8 cellular contexts compared by ENCODE assay signal in genomic region chr9:133417541-133418461, GRCh38. TPM values are rescaled to one million over a fixed set of nuclear protein-coding genes. Genes with fewer than 3 reads are reported as not detected.
DNase-seq lines count a peak whose midpoint lies in the region; ATAC-seq and TF ChIP-seq lines count a peak whose summit lies in the region.

A gene with protein sequence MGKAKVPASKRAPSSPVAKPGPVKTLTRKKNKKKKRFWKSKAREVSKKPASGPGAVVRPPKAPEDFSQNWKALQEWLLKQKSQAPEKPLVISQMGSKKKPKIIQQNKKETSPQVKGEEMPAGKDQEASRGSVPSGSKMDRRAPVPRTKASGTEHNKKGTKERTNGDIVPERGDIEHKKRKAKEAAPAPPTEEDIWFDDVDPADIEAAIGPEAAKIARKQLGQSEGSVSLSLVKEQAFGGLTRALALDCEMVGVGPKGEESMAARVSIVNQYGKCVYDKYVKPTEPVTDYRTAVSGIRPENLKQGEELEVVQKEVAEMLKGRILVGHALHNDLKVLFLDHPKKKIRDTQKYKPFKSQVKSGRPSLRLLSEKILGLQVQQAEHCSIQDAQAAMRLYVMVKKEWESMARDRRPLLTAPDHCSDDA (minus strand): TSS chr9:133418010. CDS start chr9:133417844, 166 bp downstream.

- CTCF ChIA-PET in HEK293T (lab: Yijun Ruan, JAX): interaction anchor here (1.9 kb wide), 1 partner anchor 13 kb away, joined by 6 read pairs; no protein-coding TSS in a partner anchor

- DNase-seq in GM06990 (ENCODE audit: extremely low read depth, insufficient read length) (peak; percentile 96), HEK293T (ENCODE audit: extremely low spot score) (peak; percentile 84), NCI-H1048 (lab: John Stamatoyannopoulos, UW) (peak; percentile 86), SW480 (ENCODE audit: low spot score) (peak; percentile 89), cardiac septum (ENCODE audit: low spot score) (peak; percentile 86), posterior cingulate gyrus (peak; percentile 71 to 96 (median 79)), type B pancreatic cell (ENCODE audit: extremely low spot score, unreplicated experiment) (peak; percentile 91)
- peak; percentile 90 for DNase-seq in activated naive CD8-positive, alpha-beta T cell treated with anti-CD3 and anti-CD28 coated beads, Interleukin-2, amount 50 U/mL, for 24 hours

- H3K27me3 ChIP-seq in GM06990 (replicated peaks; ENCODE audit: control insufficient read depth, insufficient read depth, low read length): no peaks in the 10 kb centered on the region

- H3K4me3 ChIP-seq in GM06990 (replicated peaks; ENCODE audit: low read depth, low read length): peak within 1 kb of the TSS; percentile 70

- peaks cover 36% of the 10 kb centered on the region for H3K36me3 Mint-ChIP-seq in activated naive CD8-positive, alpha-beta T cell treated with anti-CD3 and anti-CD28 coated beads, Interleukin-2, amount 50 U/mL, for 24 hours (ENCODE audit: low read depth)
- peaks cover 4% of the 10 kb centered on the region for H3K36me3 Mint-ChIP-seq in type B pancreatic cell

- POLR2A ChIA-PET in HEK293T (lab: Yijun Ruan, JAX): interaction anchor here (0.8 to 1.7 kb wide), 4 partner anchors 23 to 67 kb away, joined by 3 to 8 read pairs (median 3); partner anchors contain the start of genes CACFD1 and SURF1

- H3K36me3 ChIP-seq in GM06990 (ENCODE audit: control insufficient read depth, insufficient read depth, low read length): peaks cover 18% of the 10 kb centered on the region

- TF ChIP-seq CTCF in GM06990 (IDR thresholded peaks at IDR 0.05; ENCODE audit: insufficient read depth, low read length, poor library complexity, severe bottlenecking) (no peak), type B pancreatic cell (conservative IDR thresholded peaks at IDR 0.05) (no peak)

- peak within 1 kb of the TSS; percentile 90 for H3K4me3 Mint-ChIP-seq in activated naive CD8-positive, alpha-beta T cell treated with anti-CD3 and anti-CD28 coated beads, Interleukin-2, amount 50 U/mL, for 24 hours
- H3K4me3 Mint-ChIP-seq in type B pancreatic cell: peak within 1 kb of the TSS; percentile 93

- peak within 1 kb of the TSS; percentile 89 for H3K27ac Mint-ChIP-seq in activated naive CD8-positive, alpha-beta T cell treated with anti-CD3 and anti-CD28 coated beads, Interleukin-2, amount 50 U/mL, for 24 hours
- peak within 1 kb of the TSS; percentile 89 for H3K27ac Mint-ChIP-seq in type B pancreatic cell

- H3K27me3 Mint-ChIP-seq in activated naive CD8-positive, alpha-beta T cell treated with anti-CD3 and anti-CD28 coated beads, Interleukin-2, amount 50 U/mL, for 24 hours: no peaks in the 10 kb centered on the region
- no peaks in the 10 kb centered on the region for H3K27me3 Mint-ChIP-seq in type B pancreatic cell

- intact Hi-C loops in cardiac septum (cut with DNase I): loop anchor here (5.0 kb wide), 3 partner anchors 40 to 80 kb away; partner anchors contain the start of genes CACFD1 and SURF6
- intact Hi-C loops in posterior cingulate gyrus (cut with DNase I): loop anchor here (10.0 kb wide), 1 partner anchor 63 kb away; the partner anchor contains the start of genes SURF1 and SURF2

- peaks cover 72% of the 10 kb centered on the region for H3K4me1 Mint-ChIP-seq in activated naive CD8-positive, alpha-beta T cell treated with anti-CD3 and anti-CD28 coated beads, Interleukin-2, amount 50 U/mL, for 24 hours
- peaks cover 26% of the 10 kb centered on the region for H3K4me1 Mint-ChIP-seq in type B pancreatic cell (ENCODE audit: unreplicated experiment)

- H3K9me3 Mint-ChIP-seq in activated naive CD8-positive, alpha-beta T cell treated with anti-CD3 and anti-CD28 coated beads, Interleukin-2, amount 50 U/mL, for 24 hours: no peaks in the 10 kb centered on the region
- H3K9me3 Mint-ChIP-seq in type B pancreatic cell: no peaks in the 10 kb centered on the region

- peak; percentile 86 for ATAC-seq in activated naive CD8-positive, alpha-beta T cell treated with anti-CD3 and anti-CD28 coated beads, Interleukin-2, amount 50 U/mL, for 24 hours

TF ChIP-seq in HEK293T, 16 proteins besides CTCF, POLR2A, EP300 and RAD21:
- peak; percentile 42; the same call in 1 of the 2 replicates for TF ChIP-seq NFRKB (IDR thresholded peaks at IDR 0.05)
- no peak for TF ChIP-seq FOXA1 (IDR thresholded peaks at IDR 0.05)
- TF ChIP-seq CTBP1 (IDR thresholded peaks at IDR 0.05; ENCODE audit: borderline replicate concordance): peak; percentile 98
- peak; percentile 67; the same call in 1 of the 2 replicates for TF ChIP-seq PKNOX1 (IDR thresholded peaks at IDR 0.05)
- TF ChIP-seq LEF1 (IDR thresholded peaks at IDR 0.05; ENCODE audit: borderline replicate concordance): peak; percentile 88
- TF ChIP-seq ELF4 (IDR thresholded peaks at IDR 0.05): peak; percentile 84
- TF ChIP-seq L3MBTL2 (conservative IDR thresholded peaks at IDR 0.05): peak; percentile 60
- TF ChIP-seq BHLHE40 (IDR thresholded peaks at IDR 0.05; ENCODE audit: borderline replicate concordance): no peak; the same call in 1 of the 2 replicates
- no peak for TF ChIP-seq ZNF384 (IDR thresholded peaks at IDR 0.05)
- no peak for TF ChIP-seq TARDBP (IDR thresholded peaks at IDR 0.05)
- TF ChIP-seq SUZ12 (IDR thresholded peaks at IDR 0.05): no peak
- TF ChIP-seq FOXM1 (IDR thresholded peaks at IDR 0.05; ENCODE audit: borderline replicate concordance): peak; percentile 71; the same call in 1 of the 2 replicates
- no peak for TF ChIP-seq FOXK2 (IDR thresholded peaks at IDR 0.05)
- no peak for TF ChIP-seq HDGF (IDR thresholded peaks at IDR 0.05; ENCODE audit: borderline replicate concordance)
- TF ChIP-seq SP1 (IDR thresholded peaks at IDR 0.05): no peak
- peak; percentile 58 for TF ChIP-seq ARNT (IDR thresholded peaks at IDR 0.05)

RNA-seq across cellular contexts. Expression of the gene that starts here (rescaled TPM):
- total RNA-seq in cardiac septum (12.2 TPM), type B pancreatic cell (ENCODE audit: low replicate concordance) (26.5 and 28.9 TPM in 2 replicates)

Comparison
In these comparisons a context has a peak if more than half of its experiments do, and no peak if none do; other contexts are left out.
1. Peak in every context shown above with its lines: DNase-seq, ATAC-seq and H3K4me3 ChIP-seq.